27 cellular contexts compared by ENCODE assay signal in genomic region chr1:209218986-209219385, GRCh38.
"Had no signal": no experiment of that assay in that cellular context is flagged by ENCODE, and none has a peak within 500 bp of the region (broad histone marks: within the 10 kb centered on the region; RNA-seq: fewer than 3 reads in every experiment).

No MANE protein-coding gene starts in this region.

- H3K4me1 ChIP-seq: SJSA1 had no signal

- ATAC-seq: activated naive CD4-positive, alpha-beta T cell treated with anti-CD3 and anti-CD28 coated beads, Interleukin-2, amount 50 U/mL, for 72 hours; activated naive CD8-positive, alpha-beta T cell treated with anti-CD3 and anti-CD28 coated beads, Interleukin-2, amount 50 U/mL, for 24 hours; activated T-cell treated with anti-CD3 and anti-CD28 coated beads, Interleukin-2, amount 50 U/mL, for 4 hours; K562; Panc1; T-cell had no signal

- H3K9me3 ChIP-seq: SJSA1 had no signal

- H3K4me3 ChIP-seq: cardiac muscle cell, K562, SJSA1 had no signal

- H3K36me3 ChIP-seq: cardiac muscle cell, SJSA1 had no signal

- H3K27ac ChIP-seq: cardiac muscle cell, SJSA1, VCaP had no signal

- H3K27me3 ChIP-seq: cardiac muscle cell, SJSA1 had no signal

- DNase-seq: activated CD4-positive, alpha-beta memory T cell treated with anti-CD3 and anti-CD28 coated beads for 36 hours; activated CD4-positive, alpha-beta T cell treated with anti-CD3 and anti-CD28 coated beads, Interleukin-2, amount 10 ng/mL, durations not matched to agents 7 days and 5 days; activated CD4-positive, CD25-positive, alpha-beta regulatory T cell; activated CD8-positive, alpha-beta memory T cell treated with anti-CD3 and anti-CD28 coated beads for 24 hours; activated effector memory CD4-positive, alpha-beta T cell treated with anti-CD3 and anti-CD28 coated beads, Interleukin-2, amount 50 U/mL, for 16 hours; activated naive CD4-positive, alpha-beta T cell treated with Interleukin-2 at 50 U/mL for 16 hours; activated naive CD8-positive, alpha-beta T cell treated with anti-CD3 and anti-CD28 coated beads, Interleukin-2, amount 50 U/mL, for 24 hours; activated T-cell treated with anti-CD3 and anti-CD28 coated beads, Interleukin-2, amount 50 U/mL, for 4 hours; amniotic stem cell; Karpas-422; NCI-H1105 treated with DMSO at 0.1 percent for 48 hours; NCI-H1436 treated with DMSO at 0.1 percent for 48 hours; NCI-H187; NCI-H2081; NCI-H446 treated with DMSO at 0.1 percent for 48 hours; NCI-H524 treated with DMSO at 0.1 percent for 48 hours; NCI-H82; RPMI8226; SHP77; T-cell; T-helper 2 cell had no signal
